Comparison of ENCODE assay signal across 11 cellular contexts in genomic region chr2:128444044-128444771, GRCh38.
A peak's percentile ranks its signal among the peaks of the same experiment; 100 is the strongest.
DNase-seq lines count a peak whose midpoint lies in the region; ATAC-seq and TF ChIP-seq lines count a peak whose summit lies in the region.
"Had no signal": no experiment of that assay in that cellular context is flagged by ENCODE, and none has a peak within 500 bp of the region (broad histone marks: within the 10 kb centered on the region; RNA-seq: fewer than 3 reads in every experiment).

No MANE protein-coding gene starts in this region.

- H3K27me3 ChIP-seq in ascending aorta (no peaks in the 10 kb centered on the region), upper lobe of right lung (no peaks in the 10 kb centered on the region)

- intact Hi-C loops in ascending aorta (cut with DNase I) (no loop called here), upper lobe of right lung (cut with DNase I) (no loop called here)

- DNase-seq in activated effector memory CD4-positive, alpha-beta T cell treated with anti-CD3 and anti-CD28 coated beads, Interleukin-2, amount 50 U/mL, for 16 hours, result peak; percentile 52
- DNase-seq in activated effector memory CD4-positive, alpha-beta T cell treated with Interleukin-2 at 50 U/mL for 16 hours, result no peak
- peak; percentile 3 to 43 for DNase-seq in ascending aorta (ENCODE audit: low spot score in 2 of 2)
- peak; percentile 80 for DNase-seq in mesenteric fat pad (ENCODE audit: low spot score)
- DNase-seq in upper lobe of right lung, result peak; percentile 40
- no peak for DNase-seq in 8988T
- no peak for DNase-seq in GM03348 (ENCODE audit: low spot score)
- no peak for DNase-seq in NOMO-1 treated with dmso at 0.1 percent for 144 hours (lab: John Stamatoyannopoulos, UW; ENCODE audit: unreplicated experiment)
- DNase-seq: activated T-cell treated with anti-CD3 and anti-CD28 coated beads, Interleukin-2, amount 50 U/mL, for 24 hours; stimulated activated CD4-positive, alpha-beta T cell treated with anti-CD3 and anti-CD28 coated beads, Interleukin-2, amount 100 ng/mL, for 48 hours had no signal

- TF ChIP-seq CTCF in ascending aorta (IDR thresholded peaks at IDR 0.05), result no peak
- no peak for TF ChIP-seq CTCF in upper lobe of right lung (IDR thresholded peaks at IDR 0.05)

- H3K4me3 ChIP-seq in ascending aorta, result no peak overlapping the region
- no peak overlapping the region for H3K4me3 ChIP-seq in upper lobe of right lung

- H3K9me3 ChIP-seq in ascending aorta (no peaks in the 10 kb centered on the region), upper lobe of right lung (no peaks in the 10 kb centered on the region)

- H3K27ac ChIP-seq in ascending aorta (no peak overlapping the region), upper lobe of right lung (no peak overlapping the region)

- H3K4me1 ChIP-seq in ascending aorta (peaks cover 0 to 9% of the 10 kb centered on the region in 2 donors), upper lobe of right lung (peaks cover 25% of the 10 kb centered on the region)

- no peaks in the 10 kb centered on the region for H3K36me3 ChIP-seq in ascending aorta
- H3K36me3 ChIP-seq in upper lobe of right lung, result no peaks in the 10 kb centered on the region

- ATAC-seq in upper lobe of right lung, result no peak
- ATAC-seq: right cardiac atrium had no signal

Comparison
In these comparisons a context has a peak if more than half of its experiments do, and no peak if none do; other contexts are left out.
1. DNase-seq: peak in activated effector memory CD4-positive, alpha-beta T cell treated with anti-CD3 and anti-CD28 coated beads, Interleukin-2, amount 50 U/mL, for 16 hours (single experiment), ascending aorta (2 of 2), mesenteric fat pad (single experiment) and upper lobe of right lung (single experiment); none in activated effector memory CD4-positive, alpha-beta T cell treated with Interleukin-2 at 50 U/mL for 16 hours (single experiment), 8988T (single experiment), GM03348 (single experiment) and NOMO-1 treated with dmso at 0.1 percent for 144 hours (single experiment).